In the genomic region with DNA sequence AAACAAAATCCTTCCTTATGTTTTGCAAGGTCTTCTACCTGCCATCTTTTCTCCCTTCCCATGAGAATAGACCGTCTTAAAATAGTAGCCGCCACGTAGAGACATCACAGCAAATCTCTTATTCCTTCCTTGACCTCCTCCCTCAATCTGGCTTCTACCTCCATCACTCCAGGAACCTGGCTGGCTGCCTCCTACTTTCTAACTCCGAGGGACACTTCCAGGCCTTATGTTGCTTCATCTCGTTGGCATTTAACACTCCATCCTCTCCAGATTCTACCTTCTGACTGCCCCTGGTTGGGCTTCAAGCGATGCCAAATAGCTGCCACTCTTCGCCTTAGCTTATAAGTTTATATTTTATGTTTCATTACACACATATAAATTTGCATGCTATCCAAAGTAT, we compare ENCODE assay signal across 10 cellular contexts. TPM values are rescaled to one million over a fixed set of nuclear protein-coding genes. Genes with fewer than 3 reads are reported as not detected.
"Had no signal": no experiment of that assay in that cellular context is flagged by ENCODE, and none has a peak within 500 bp of the region (broad histone marks: within the 10 kb centered on the region; RNA-seq: fewer than 3 reads in every experiment).

No MANE protein-coding gene starts in this region.

- H3K9ac ChIP-seq: GM23248 had no signal

- H3K9me3 ChIP-seq: HAP-1 had no signal

- H2AFZ ChIP-seq: GM23248 had no signal

- H3K4me1 ChIP-seq: HAP-1 had no signal

- DNase-seq: GM23248, GOT3, H7, HFFc6, KBM-7 had no signal

- H3K4me3 ChIP-seq: GM23248, HAP-1 had no signal

- ATAC-seq: HCT116, HepG2 had no signal

- H3K36me3 Mint-ChIP-seq: IgD-negative memory B cell had no signal

- H3K27ac Mint-ChIP-seq: HFFc6, IgD-negative memory B cell had no signal

- H3K4me3 Mint-ChIP-seq: HFFc6, IgD-negative memory B cell had no signal

- H3K4me1 Mint-ChIP-seq: IgD-negative memory B cell had no signal

- H3K36me3 ChIP-seq: HAP-1 had no signal

- H3K27ac ChIP-seq: GM23248, HL-60 had no signal

RNA-seq across cellular contexts. Expression of a gene that starts 26.4 kb away (rescaled TPM):
- total RNA-seq: GM23248, HepG2, HFFc6 had no signal
